Comparison of ENCODE assay signal across 9 cellular contexts in genomic region chr22:23752090-23752691, GRCh38. TPM values are rescaled to one million over a fixed set of nuclear protein-coding genes. Genes with fewer than 3 reads are reported as not detected.
DNase-seq lines count a peak whose midpoint lies in the region; ATAC-seq and TF ChIP-seq lines count a peak whose summit lies in the region.
"Had no signal": no experiment of that assay in that cellular context is flagged by ENCODE, and none has a peak within 500 bp of the region (broad histone marks: within the 10 kb centered on the region; RNA-seq: fewer than 3 reads in every experiment).

No MANE protein-coding gene starts in this region.

- H2BK20ac ChIP-seq in H9 (ENCODE audit: low read depth, low read length, poor library complexity, severe bottlenecking) = no peak overlapping the region

- H3K9me3 ChIP-seq in H9 (ENCODE audit: control insufficient read depth, low read depth, low read length) = no peaks in the 10 kb centered on the region

- H2AK5ac ChIP-seq in H9 (ENCODE audit: insufficient read length, low read length) = no peak overlapping the region

- H2AFZ ChIP-seq in H9 (ENCODE audit: low read length) = no peak overlapping the region

- peak overlapping the region; percentile 77 to 88 for H3K4me3 Mint-ChIP-seq in H9
- peak overlapping the region; percentile 80 for H3K4me3 Mint-ChIP-seq in activated CD8-positive, alpha-beta T cell treated with anti-CD3 and anti-CD28 coated beads for 36 hours
- H3K4me3 Mint-ChIP-seq in natural killer cell treated with Interleukin-12 subunit alpha and Interleukin-12 subunit beta and Interleukin-15 and Interleukin-18, amount 100 ng/mL, for 72 hours = peak overlapping the region; percentile 87

- H4K91ac ChIP-seq in H9 (ENCODE audit: insufficient read length, low read depth, low read length) = no peak overlapping the region

- no peak overlapping the region for H3K56ac ChIP-seq in H9 (ENCODE audit: insufficient read length, low read depth, low read length)

- DNase-seq in GM10248 (ENCODE audit: extremely low spot score) (peak; percentile 75), H9 (no peak), DMS153 treated with DMSO at 0.1 percent for 48 hours (lab: John Stamatoyannopoulos, UW; ENCODE audit: unreplicated experiment) (no peak), cerebellum (ENCODE audit: low spot score) (no peak)
- DNase-seq in activated CD8-positive, alpha-beta T cell treated with anti-CD3 and anti-CD28 coated beads for 36 hours = no peak
- no peak for DNase-seq in natural killer cell treated with Interleukin-12 subunit alpha and Interleukin-12 subunit beta and Interleukin-15 and Interleukin-18, amount 100 ng/mL, for 72 hours (ENCODE audit: low spot score)

- POLR2A ChIA-PET in GM10248 (lab: Yijun Ruan, JAX) = interaction anchor here (0.6 to 0.7 kb wide), 2 partner anchors 20 to 105 kb away, joined by 3 read pairs; partner anchors contain the start of genes MMP11 and SLC2A11
- POLR2A ChIA-PET in activated CD8-positive, alpha-beta T cell treated with anti-CD3 and anti-CD28 coated beads for 36 hours (lab: Charles Lee) = interaction anchor here (0.8 to 2.7 kb wide), 3 partner anchors 11 to 143 kb away, joined by 3 to 19 read pairs (median 3); partner anchors contain the start of gene C22orf15

- no CpG with 5 or more reads among the region's 9 CpGs for whole genome bisulfite sequencing in H9 (ENCODE audit: extremely low coverage, insufficient read length, low lambda C conversion rate)

- H3K9me3 Mint-ChIP-seq in H9 = no peaks in the 10 kb centered on the region; a peak in 1 of 5 replicates
- no peaks in the 10 kb centered on the region for H3K9me3 Mint-ChIP-seq in activated CD8-positive, alpha-beta T cell treated with anti-CD3 and anti-CD28 coated beads for 36 hours
- no peaks in the 10 kb centered on the region for H3K9me3 Mint-ChIP-seq in natural killer cell treated with Interleukin-12 subunit alpha and Interleukin-12 subunit beta and Interleukin-15 and Interleukin-18, amount 100 ng/mL, for 72 hours

- H2BK5ac ChIP-seq in H9 (ENCODE audit: insufficient read length, low read length) = no peak overlapping the region

- H4K5ac ChIP-seq in H9 (ENCODE audit: insufficient read length, low read depth, low read length) = no peak overlapping the region

- no peak overlapping the region for H2BK12ac ChIP-seq in H9 (ENCODE audit: insufficient read length, low read depth, low read length)

- no peaks in the 10 kb centered on the region for H3K79me2 ChIP-seq in H9 (ENCODE audit: insufficient read depth, low read length)

- no peaks in the 10 kb centered on the region for H3K27me3 ChIP-seq in H9 (ENCODE audit: insufficient read depth, low read length)

- H2BK120ac ChIP-seq in H9 (ENCODE audit: low read depth, low read length, poor library complexity, severe bottlenecking) = no peak overlapping the region

- intact Hi-C loops in activated CD8-positive, alpha-beta T cell treated with anti-CD3 and anti-CD28 coated beads for 36 hours (cut with micrococcal nuclease) = no loop called here

- H3K79me1 ChIP-seq in H9 (ENCODE audit: insufficient read depth, low read depth, low read length, poor library complexity, severe bottlenecking) = no peaks in the 10 kb centered on the region

- CTCF ChIA-PET in GM10248 (lab: Yijun Ruan, JAX) = interaction anchor here (1.3 to 1.7 kb wide), 3 partner anchors 8 to 15 kb away, joined by 3 to 5 read pairs (median 3); partner anchors contain the start of gene C22orf15
- CTCF ChIA-PET in activated CD8-positive, alpha-beta T cell treated with anti-CD3 and anti-CD28 coated beads for 36 hours (lab: Charles Lee) = interaction anchor here (1.2 kb wide), 1 partner anchor 13 kb away, joined by 3 read pairs; no protein-coding TSS in a partner anchor

- H3K27ac Mint-ChIP-seq in H9 = peak overlapping the region in 2 of 3 experiments; percentile 63 to 89; a peak in 3 of 7 replicates
- H3K27ac Mint-ChIP-seq in activated CD8-positive, alpha-beta T cell treated with anti-CD3 and anti-CD28 coated beads for 36 hours = peak overlapping the region; percentile 46
- peak overlapping the region; percentile 68 to 72 for H3K27ac Mint-ChIP-seq in natural killer cell treated with Interleukin-12 subunit alpha and Interleukin-12 subunit beta and Interleukin-15 and Interleukin-18, amount 100 ng/mL, for 72 hours

- no peaks in the 10 kb centered on the region; the same call in 1 of the 2 replicates for H3K4me1 ChIP-seq in H9 (ENCODE audit: insufficient read depth, low read length)

- no peak overlapping the region for H3K14ac ChIP-seq in H9 (ENCODE audit: insufficient read depth, low read length)

- peaks cover 8% of the 10 kb centered on the region for H3K27me3 Mint-ChIP-seq in H9 (ENCODE audit: low read depth)
- H3K27me3 Mint-ChIP-seq in activated CD8-positive, alpha-beta T cell treated with anti-CD3 and anti-CD28 coated beads for 36 hours = no peaks in the 10 kb centered on the region
- H3K27me3 Mint-ChIP-seq in natural killer cell treated with Interleukin-12 subunit alpha and Interleukin-12 subunit beta and Interleukin-15 and Interleukin-18, amount 100 ng/mL, for 72 hours = no peaks in the 10 kb centered on the region

- ATAC-seq in activated CD8-positive, alpha-beta T cell treated with anti-CD3 and anti-CD28 coated beads for 36 hours = no peak
- ATAC-seq in natural killer cell treated with Interleukin-12 subunit alpha and Interleukin-12 subunit beta and Interleukin-15 and Interleukin-18, amount 100 ng/mL, for 72 hours = no peak
- ATAC-seq in GM21390 (IDR thresholded peaks at IDR 0.05; ENCODE audit: unreplicated experiment) (no peak), HG02610 (IDR thresholded peaks at IDR 0.05; ENCODE audit: unreplicated experiment) (no peak)

- H4K8ac ChIP-seq in H9 (replicated peaks; ENCODE audit: insufficient read length, low read depth, low read length) = no peak overlapping the region

- H3T11ph ChIP-seq in H9 (ENCODE audit: low read length) = no peak overlapping the region

- no peaks in the 10 kb centered on the region; a peak in 1 of 7 replicates for H3K36me3 Mint-ChIP-seq in H9 (ENCODE audit: insufficient read depth in 1 of 3, low read depth in 3 of 3)
- no peaks in the 10 kb centered on the region for H3K36me3 Mint-ChIP-seq in activated CD8-positive, alpha-beta T cell treated with anti-CD3 and anti-CD28 coated beads for 36 hours (ENCODE audit: low read depth)
- no peaks in the 10 kb centered on the region for H3K36me3 Mint-ChIP-seq in natural killer cell treated with Interleukin-12 subunit alpha and Interleukin-12 subunit beta and Interleukin-15 and Interleukin-18, amount 100 ng/mL, for 72 hours

- H2BK15ac ChIP-seq in H9 (ENCODE audit: low read depth, low read length) = no peak overlapping the region

- H3K4me2 ChIP-seq in H9 (ENCODE audit: insufficient read depth, insufficient read length, low read length) = peak overlapping the region; percentile 59

- no peak overlapping the region for H3K27ac ChIP-seq in H9 (ENCODE audit: insufficient read length, low read depth, low read length)

- TF ChIP-seq CTCF in GM10248 (IDR thresholded peaks at IDR 0.05; ENCODE audit: control extremely low read depth, extremely low read depth, low read depth, missing control alignments) = no peak
- TF ChIP-seq CTCF in H9 (conservative IDR thresholded peaks at IDR 0.05) = no peak
- no peak for TF ChIP-seq CTCF in activated CD8-positive, alpha-beta T cell treated with anti-CD3 and anti-CD28 coated beads for 36 hours (IDR thresholded peaks at IDR 0.05)

- no peaks in the 10 kb centered on the region for H4K20me1 ChIP-seq in H9 (ENCODE audit: control insufficient read depth, insufficient read depth, insufficient read length)

- H3K23me2 ChIP-seq in H9 (ENCODE audit: insufficient read length, low read depth, low read length, poor library complexity, severe bottlenecking) = peaks cover 8% of the 10 kb centered on the region

- H3K18ac ChIP-seq in H9 (ENCODE audit: insufficient read length, low read depth, low read length) = no peak overlapping the region

- H3K4me1 Mint-ChIP-seq in H9 = peaks cover 19 to 44% of the 10 kb centered on the region in 2 experiments
- peaks cover 18% of the 10 kb centered on the region for H3K4me1 Mint-ChIP-seq in activated CD8-positive, alpha-beta T cell treated with anti-CD3 and anti-CD28 coated beads for 36 hours (ENCODE audit: low read depth)
- peaks cover 12% of the 10 kb centered on the region in 2 donors for H3K4me1 Mint-ChIP-seq in natural killer cell treated with Interleukin-12 subunit alpha and Interleukin-12 subunit beta and Interleukin-15 and Interleukin-18, amount 100 ng/mL, for 72 hours (ENCODE audit: low read depth in 2 of 2)

- H3K4ac ChIP-seq in H9 (ENCODE audit: low read depth, low read length) = no peak overlapping the region

- H3K23ac ChIP-seq in H9 (ENCODE audit: insufficient read length, low read depth, low read length) = no peak overlapping the region

- no peak overlapping the region for H3K9ac ChIP-seq in H9 (ENCODE audit: extremely low read depth, insufficient read length, low read length)

RNA-seq across cellular contexts. Expression of gene ZNF70, which starts 1.3 kb away (rescaled TPM):
- total RNA-seq in H9 (2021) (3.2 and 3.5 TPM in 2 replicates), cerebellum (6.7 TPM)
- 1 to 10 TPM; 1.7 TPM for total RNA-seq in activated CD8-positive, alpha-beta T cell treated with anti-CD3 and anti-CD28 coated beads for 36 hours
- 1 to 10 TPM; 5.9 to 8.8 TPM for total RNA-seq in natural killer cell treated with Interleukin-12 subunit alpha and Interleukin-12 subunit beta and Interleukin-15 and Interleukin-18, amount 100 ng/mL, for 72 hours

RNA-seq across cellular contexts. Expression of gene VPREB3, which starts 2.0 kb away (rescaled TPM):
- total RNA-seq in H9 (2021) (0.50 TPM in 2 replicates), cerebellum (not detected)
- total RNA-seq in activated CD8-positive, alpha-beta T cell treated with anti-CD3 and anti-CD28 coated beads for 36 hours = not detected
- total RNA-seq in natural killer cell treated with Interleukin-12 subunit alpha and Interleukin-12 subunit beta and Interleukin-15 and Interleukin-18, amount 100 ng/mL, for 72 hours = under 1 TPM in 1 of 2 donors, not detected in 1; 0.52 TPM
- total RNA-seq: RPMI7951 had no signal

RNA-seq across cellular contexts. Expression of gene C22orf15, which starts 10.6 kb away (rescaled TPM):
- total RNA-seq in H9 (2021) (0.81 and 1.8 TPM in 2 replicates), cerebellum (not detected)
- 1 to 10 TPM; 1.1 to 2.1 TPM for total RNA-seq in activated CD8-positive, alpha-beta T cell treated with anti-CD3 and anti-CD28 coated beads for 36 hours
- total RNA-seq in natural killer cell treated with Interleukin-12 subunit alpha and Interleukin-12 subunit beta and Interleukin-15 and Interleukin-18, amount 100 ng/mL, for 72 hours = under 1 TPM; 0.83 to 0.86 TPM
- total RNA-seq: RPMI7951 had no signal

RNA-seq across cellular contexts. Expression of gene CHCHD10, which starts 15.6 kb away (rescaled TPM):
- 47.5 and 53.7 TPM in 2 replicates for total RNA-seq in H9 (2021)
- total RNA-seq in activated CD8-positive, alpha-beta T cell treated with anti-CD3 and anti-CD28 coated beads for 36 hours = 100 to 1,000 TPM; 197 to 212 TPM
- total RNA-seq in natural killer cell treated with Interleukin-12 subunit alpha and Interleukin-12 subunit beta and Interleukin-15 and Interleukin-18, amount 100 ng/mL, for 72 hours = 100 to 1,000 TPM in 1 of 2 donors, 10 to 100 TPM in 1; 50.7 to 135 TPM
- 2.4 TPM for total RNA-seq in cerebellum

RNA-seq across cellular contexts. Expression of gene MMP11, which starts 20.5 kb away (rescaled TPM):
- total RNA-seq in H9 (2021) (4.9 and 5.3 TPM in 2 replicates), cerebellum (6.4 TPM)
- 1 to 10 TPM in 1 of 2 experiments, under 1 TPM in 1; 0.85 to 1.4 TPM for total RNA-seq in activated CD8-positive, alpha-beta T cell treated with anti-CD3 and anti-CD28 coated beads for 36 hours
- total RNA-seq in natural killer cell treated with Interleukin-12 subunit alpha and Interleukin-12 subunit beta and Interleukin-15 and Interleukin-18, amount 100 ng/mL, for 72 hours = under 1 TPM in 1 of 2 donors, not detected in 1; 0.50 TPM
